22 cellular contexts compared by ENCODE assay signal in genomic region chr4:168491563-168491962, GRCh38.
"Had no signal": no experiment of that assay in that cellular context is flagged by ENCODE, and none has a peak within 500 bp of the region (broad histone marks: within the 10 kb centered on the region; RNA-seq: fewer than 3 reads in every experiment).

No MANE protein-coding gene starts in this region.

- H3K4me3 ChIP-seq: MG63 had no signal

- H3K27ac ChIP-seq: RWPE1 had no signal

- H3K36me3 ChIP-seq: MG63 had no signal

- H3K9ac ChIP-seq: SK-N-SH had no signal

- H3K4me2 ChIP-seq: SK-N-SH had no signal

- H3K9me3 ChIP-seq: MG63, SK-N-SH had no signal

- ATAC-seq: Panc1, PC-3 had no signal

- H3K27me3 ChIP-seq: MG63 had no signal

- DNase-seq: Karpas-422, KG1, MG63, NCI-H1092, NCI-H1105 treated with DMSO at 0.1 percent for 48 hours, NCI-H1417 treated with DMSO at 0.1 percent for 48 hours, NCI-H146, NCI-H1694 treated with DMSO at 0.1 percent for 48 hours, NCI-H1930, NCI-H2081, NCI-H2107, NCI-H2227 treated with DMSO at 0.1 percent for 48 hours, NCI-H524 treated with DMSO at 0.1 percent for 48 hours, NCI-H69, NCI-H774, PC-3, SHP77, SK-N-SH, SW 1271, T-helper 1 cell had no signal
